In the genomic region with DNA sequence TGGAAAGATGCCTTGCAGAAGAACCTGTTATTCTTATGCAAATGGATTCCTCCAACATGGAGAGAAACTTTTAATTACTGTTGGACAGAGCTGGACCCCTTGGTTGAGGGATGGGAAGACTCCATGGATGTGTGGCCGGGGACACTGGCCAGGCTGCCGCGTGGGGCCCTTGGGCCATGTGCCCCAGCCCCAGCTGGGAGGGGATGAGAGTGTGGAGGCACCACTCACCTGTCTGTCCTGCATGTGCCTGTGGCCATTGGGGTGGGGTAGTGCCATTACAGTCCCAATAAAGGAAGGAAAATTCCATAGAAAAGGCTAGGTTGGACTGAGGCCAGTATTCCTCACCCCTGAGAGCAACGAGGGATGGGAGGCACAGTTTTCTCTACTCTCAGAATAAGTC, we compare ENCODE assay signal across 24 cellular contexts.
"Had no signal": no experiment of that assay in that cellular context is flagged by ENCODE, and none has a peak within 500 bp of the region (broad histone marks: within the 10 kb centered on the region; RNA-seq: fewer than 3 reads in every experiment).

No MANE protein-coding gene starts in this region.

- H3K4me3 Mint-ChIP-seq: dendritic cell treated with granulocyte-macrophage colony-stimulating factor and Interleukin-4, amounts not matched to agents 40 ng/mL and 50 ng/mL, for 4 days; effector memory CD8-positive, alpha-beta T cell; endodermal cell had no signal

- H3K4me3 ChIP-seq: colonic mucosa, coronary artery, dorsolateral prefrontal cortex, esophagus muscularis mucosa, esophagus squamous epithelium, gastrocnemius medialis, gastroesophageal sphincter, heart left ventricle, heart right ventricle had no signal

- H3K36me3 ChIP-seq: colonic mucosa, esophagus muscularis mucosa, esophagus squamous epithelium, gastrocnemius medialis, gastroesophageal sphincter, heart left ventricle, heart right ventricle had no signal

- H3K4me1 ChIP-seq: colonic mucosa, esophagus muscularis mucosa, esophagus squamous epithelium, foreskin keratinocyte, gastrocnemius medialis, gastroesophageal sphincter, heart left ventricle, heart right ventricle had no signal

- H3K27ac Mint-ChIP-seq: dendritic cell treated with granulocyte-macrophage colony-stimulating factor and Interleukin-4, amounts not matched to agents 40 ng/mL and 50 ng/mL, for 4 days; effector memory CD8-positive, alpha-beta T cell; endodermal cell had no signal

- H3K4me1 Mint-ChIP-seq: endodermal cell had no signal

- H3K27me3 Mint-ChIP-seq: dendritic cell treated with granulocyte-macrophage colony-stimulating factor and Interleukin-4, amounts not matched to agents 40 ng/mL and 50 ng/mL, for 4 days; effector memory CD8-positive, alpha-beta T cell had no signal

- DNase-seq: colonic mucosa; cortex of kidney; dermis blood vessel endothelial cell; dorsolateral prefrontal cortex; effector CD4-positive, alpha-beta T cell; effector CD8-positive, alpha-beta T cell; effector memory CD4-positive, alpha-beta T cell; effector memory CD8-positive, alpha-beta T cell; endodermal cell; erythroblast; esophagus squamous epithelium; foreskin fibroblast; foreskin keratinocyte; foreskin melanocyte; gastrocnemius medialis; glutamatergic neuron; head of caudate nucleus; heart left ventricle; heart right ventricle had no signal

- H3K27ac ChIP-seq: colonic mucosa, coronary artery, dorsolateral prefrontal cortex, epithelial cell of prostate, esophagus muscularis mucosa, esophagus squamous epithelium, foreskin keratinocyte, gastrocnemius medialis, gastroesophageal sphincter, heart left ventricle, heart right ventricle had no signal

- H3K27me3 ChIP-seq: colonic mucosa, dorsolateral prefrontal cortex, esophagus muscularis mucosa, esophagus squamous epithelium, foreskin keratinocyte, gastrocnemius medialis, gastroesophageal sphincter, heart left ventricle, heart right ventricle had no signal

- H3K9me3 ChIP-seq: colonic mucosa, gastrocnemius medialis had no signal
